28 cellular contexts compared by ENCODE assay signal in genomic region chr2:128425216-128425615, GRCh38.
A peak's percentile ranks its signal among the peaks of the same experiment; 100 is the strongest.
DNase-seq lines count a peak whose midpoint lies in the region; TF ChIP-seq lines count a peak whose summit lies in the region.
"Had no signal": no experiment of that assay in that cellular context is flagged by ENCODE, and none has a peak within 500 bp of the region (broad histone marks: within the 10 kb centered on the region; RNA-seq: fewer than 3 reads in every experiment).

No MANE protein-coding gene starts in this region.

- peaks cover 48% of the 10 kb centered on the region for H3F3A ChIP-seq in PC-9 (ENCODE audit: insufficient read depth, low read depth)

- H4K20me1 ChIP-seq in PC-9 (ENCODE audit: insufficient read depth) = no peaks in the 10 kb centered on the region
- H4K20me1 ChIP-seq: BLaER1 had no signal

- BruUV-seq in PC-9 (replicated peaks; lab: Mats Ljungman, UMichigan) = no TSS peak

- H3K9ac ChIP-seq in HUES6 (ENCODE audit: low read length) = peak overlapping the region; percentile 7
- no peak overlapping the region for H3K9ac ChIP-seq in endodermal cell (ENCODE audit: extremely low read depth, low read length, poor library complexity, severe bottlenecking)
- H3K9ac ChIP-seq: BLaER1 had no signal

- H3K9me2 ChIP-seq in PC-9 (ENCODE audit: insufficient read depth) = no peaks in the 10 kb centered on the region

- DNase-seq in PC-9 (no peak), endodermal cell (peak; percentile 37), sigmoid colon (peak; percentile 44), SHP77 (lab: John Stamatoyannopoulos, UW) (no peak), HPDE6-E6E7 (ENCODE audit: extremely low spot score) (no peak), NCI-H2081 treated with DMSO at 0.1 percent for 48 hours (lab: John Stamatoyannopoulos, UW) (no peak)
- DNase-seq: activated CD4-positive, CD25-positive, alpha-beta regulatory T cell; activated gamma-delta T cell; activated T-cell treated with anti-CD3 and anti-CD28 coated beads, Interleukin-2, amount 50 U/mL, for 4 hours; COR-L47; KG1; NCI-H1092 treated with DMSO at 0.1 percent for 48 hours; NCI-H1694 treated with DMSO at 0.1 percent for 48 hours; NCI-H2171 treated with DMSO at 0.1 percent for 48 hours; NCI-H524; Right ventricle myocardium superior; stimulated activated CD4-positive, alpha-beta T cell treated with anti-CD3 and anti-CD28 coated beads, Interleukin-4, amount 100 ng/mL, for 1 hour had no signal

- intact Hi-C loops in PC-9 (cut with micrococcal nuclease; ENCODE audit: unreplicated experiment) (loop anchor here (5.0 kb wide), 2 partner anchors 97 to 103 kb away; no protein-coding TSS in a partner anchor), sigmoid colon (cut with DNase I) (no loop called here)

- peaks cover 34% of the 10 kb centered on the region for H3K4me1 Mint-ChIP-seq in endodermal cell
- H3K4me1 Mint-ChIP-seq: activated CD8-positive, alpha-beta memory T cell treated with anti-CD3 and anti-CD28 coated beads, Interleukin-2, amount 10 ng/mL, durations not matched to agents 7 days and 5 days; memory B cell; T-cell had no signal

- no peak for TF ChIP-seq EP300 in sigmoid colon (IDR thresholded peaks at IDR 0.05)

- H3K27me3 ChIP-seq in HUES6 (ENCODE audit: control insufficient read depth, insufficient read depth, low read length) = no peaks in the 10 kb centered on the region
- no peaks in the 10 kb centered on the region for H3K27me3 ChIP-seq in PC-9 (ENCODE audit: insufficient read depth, low read depth)
- no peaks in the 10 kb centered on the region for H3K27me3 ChIP-seq in endodermal cell (ENCODE audit: control insufficient read depth, insufficient read depth, low read length, poor library complexity, severe bottlenecking)
- H3K27me3 ChIP-seq in sigmoid colon = no peaks in the 10 kb centered on the region
- H3K27me3 ChIP-seq: BLaER1, neutrophil, right lobe of liver, tibial artery had no signal

- H3K79me2 ChIP-seq in PC-9 (ENCODE audit: low read depth) = no peaks in the 10 kb centered on the region

- H3K4me3 Mint-ChIP-seq in endodermal cell = no peak overlapping the region
- H3K4me3 Mint-ChIP-seq: activated CD8-positive, alpha-beta memory T cell treated with anti-CD3 and anti-CD28 coated beads, Interleukin-2, amount 10 ng/mL, durations not matched to agents 7 days and 5 days; activated T-cell treated with anti-CD3 and anti-CD28 coated beads, Interleukin-2, amount 50 U/mL, for 4 hours; memory B cell; T-cell had no signal

- H3K27ac ChIP-seq in HUES6 (ENCODE audit: low read depth, low read length) = no peak overlapping the region
- peak overlapping the region; percentile 70 for H3K27ac ChIP-seq in PC-9
- H3K27ac ChIP-seq in endodermal cell (ENCODE audit: low read depth, low read length) = no peak overlapping the region
- H3K27ac ChIP-seq in sigmoid colon = no peak overlapping the region
- H3K27ac ChIP-seq: BLaER1, dorsolateral prefrontal cortex, neutrophil, right lobe of liver had no signal

- peak overlapping the region; percentile 73 for H3K4me2 ChIP-seq in PC-9
- H3K4me2 ChIP-seq: BLaER1 had no signal

- TF ChIP-seq CTCF in PC-9 (conservative IDR thresholded peaks at IDR 0.05) (no peak), endodermal cell (conservative IDR thresholded peaks at IDR 0.05) (no peak), sigmoid colon (IDR thresholded peaks at IDR 0.05) (no peak)

- no peak overlapping the region for H3K4me3 ChIP-seq in HUES6 (ENCODE audit: low read depth, low read length)
- H3K4me3 ChIP-seq in PC-9 = peak overlapping the region; percentile 36; the same call in 1 of the 2 replicates
- no peak overlapping the region for H3K4me3 ChIP-seq in endodermal cell (ENCODE audit: low read length)
- H3K4me3 ChIP-seq in sigmoid colon = no peak overlapping the region
- H3K4me3 ChIP-seq: BLaER1, dorsolateral prefrontal cortex, HAP-1, right lobe of liver, tibial artery had no signal

- H3K27ac Mint-ChIP-seq in endodermal cell = peak overlapping the region; percentile 76
- H3K27ac Mint-ChIP-seq: activated CD8-positive, alpha-beta memory T cell treated with anti-CD3 and anti-CD28 coated beads, Interleukin-2, amount 10 ng/mL, durations not matched to agents 7 days and 5 days; memory B cell; progenitor cell of endocrine pancreas; T-cell had no signal

- POLR2A ChIA-PET in PC-9 (lab: Charles Lee; ENCODE audit: unreplicated experiment) = interaction anchor here (0.6 kb wide), 3 partner anchors 29 to 77 kb away, joined by 3 to 4 read pairs (median 3); no protein-coding TSS in a partner anchor

- 0 out of 2 replicates have a peak overlapping the region, but pooled peaks have one; percentile 2 for H2AFZ ChIP-seq in PC-9

- TF ChIP-seq POLR2A in sigmoid colon (IDR thresholded peaks at IDR 0.05) = no peak

- CTCF ChIA-PET in PC-9 (lab: Charles Lee) = interaction anchor here (0.6 kb wide), 1 partner anchor 104 kb away, joined by 3 read pairs; no protein-coding TSS in a partner anchor

- H3K4me1 ChIP-seq in HUES6 (ENCODE audit: control insufficient read depth, insufficient read depth, low read length) (peaks cover 18% of the 10 kb centered on the region; the same call in 1 of the 2 replicates), PC-9 (replicated peaks; ENCODE audit: insufficient read depth) (peaks cover 62% of the 10 kb centered on the region), endodermal cell (ENCODE audit: control insufficient read depth, insufficient read depth, low read length) (peaks cover 12% of the 10 kb centered on the region), sigmoid colon (no peaks in the 10 kb centered on the region)
- H3K4me1 ChIP-seq: HAP-1, right lobe of liver had no signal

- peaks cover 35% of the 10 kb centered on the region for H3K9me3 Mint-ChIP-seq in endodermal cell

- H3K9me3 ChIP-seq in HUES6 (ENCODE audit: control insufficient read depth, insufficient read depth, low read depth, low read length) = peaks cover 25% of the 10 kb centered on the region
- H3K9me3 ChIP-seq in PC-9 (ENCODE audit: insufficient read depth, low read depth) = peaks cover 18% of the 10 kb centered on the region; the same call in 1 of the 2 replicates
- H3K9me3 ChIP-seq in endodermal cell (ENCODE audit: control insufficient read depth, low read length) = peaks cover 34% of the 10 kb centered on the region
- peaks cover 0 to 4% (median 0%) of the 10 kb centered on the region in 4 donors for H3K9me3 ChIP-seq in sigmoid colon
- H3K9me3 ChIP-seq: HAP-1, neutrophil, right lobe of liver had no signal

- peaks cover 8% of the 10 kb centered on the region for H3K27me3 Mint-ChIP-seq in endodermal cell (ENCODE audit: insufficient read depth)

- H3K36me3 ChIP-seq in HUES6 (ENCODE audit: control insufficient read depth, insufficient read depth, low read length) (no peaks in the 10 kb centered on the region), PC-9 (ENCODE audit: low read depth) (0 out of 2 replicates have a peak, but pooled peaks cover 5% of the 10 kb centered on the region), endodermal cell (ENCODE audit: control insufficient read depth, insufficient read depth, low read length) (no peaks in the 10 kb centered on the region), sigmoid colon (no peaks in the 10 kb centered on the region)
- H3K36me3 ChIP-seq: BLaER1, HAP-1, neutrophil, right lobe of liver, tibial artery had no signal

- peaks cover 3% of the 10 kb centered on the region for H3K36me3 Mint-ChIP-seq in endodermal cell (ENCODE audit: low read depth)
- H3K36me3 Mint-ChIP-seq: activated CD8-positive, alpha-beta memory T cell treated with anti-CD3 and anti-CD28 coated beads, Interleukin-2, amount 10 ng/mL, durations not matched to agents 7 days and 5 days; T-cell had no signal

- WGBS in endodermal cell (ENCODE audit: insufficient coverage in 1 of 2, insufficient read length in 1 of 2), 2 experiments = 89 to 90% methylated on average over 5 to 6 of the region's 8 CpGs
- WGBS in sigmoid colon, 2 donors = 83 to 86% methylated on average over 8 of the region's 8 CpGs

Comparison
In these comparisons a context has a peak if more than half of its experiments do, and no peak if none do; other contexts are left out.
1. DNase-seq: peak in endodermal cell (single experiment) and sigmoid colon (single experiment); none in PC-9 (0 of 2), SHP77 (0 of 2), HPDE6-E6E7 (single experiment) and NCI-H2081 treated with DMSO at 0.1 percent for 48 hours (single experiment).